ENCODE assay signal across 8 cellular contexts in genomic region chr13:23966691-23967615, GRCh38.
DNase-seq lines count a peak whose midpoint lies in the region; ATAC-seq and TF ChIP-seq lines count a peak whose summit lies in the region.

No MANE protein-coding gene starts in this region.

- no peaks in the 10 kb centered on the region for H3K27me3 ChIP-seq in ovary

- peak in 1 of 2 donors; percentile 22 for DNase-seq in activated naive CD4-positive, alpha-beta T cell treated with anti-CD3 and anti-CD28 coated beads, Interleukin-2, amount 50 U/mL, for 72 hours (ENCODE audit: low spot score in 2 of 2)
- DNase-seq in ovary, result no peak
- no peak for DNase-seq in NCI-H2196 (lab: John Stamatoyannopoulos, UW; ENCODE audit: unreplicated experiment)
- DNase-seq in HK-2 (ENCODE audit: unreplicated experiment), result no peak
- DNase-seq in stimulated activated naive CD4-positive, alpha-beta T cell treated with Interleukin-2 at 50 U/mL for 16 hours (lab: John Stamatoyannopoulos, UW), result no peak
- DNase-seq in GOT3 (lab: John Stamatoyannopoulos, UW), result no peak

- H3K27ac Mint-ChIP-seq in activated naive CD4-positive, alpha-beta T cell treated with anti-CD3 and anti-CD28 coated beads, Interleukin-2, amount 50 U/mL, for 72 hours, result peak overlapping the region; percentile 26 to 61

- TF ChIP-seq POLR2A in ovary (IDR thresholded peaks at IDR 0.05), result no peak

- H3K36me3 Mint-ChIP-seq in activated naive CD4-positive, alpha-beta T cell treated with anti-CD3 and anti-CD28 coated beads, Interleukin-2, amount 50 U/mL, for 72 hours, result no peaks in the 10 kb centered on the region

- no peaks in the 10 kb centered on the region for H3K9me3 Mint-ChIP-seq in activated naive CD4-positive, alpha-beta T cell treated with anti-CD3 and anti-CD28 coated beads, Interleukin-2, amount 50 U/mL, for 72 hours

- TF ChIP-seq EP300 in ovary (IDR thresholded peaks at IDR 0.05), result no peak

- ATAC-seq in GM18867 (IDR thresholded peaks at IDR 0.05; ENCODE audit: unreplicated experiment) (peak; percentile 70), HG02798 (IDR thresholded peaks at IDR 0.05; ENCODE audit: poor library complexity, unreplicated experiment) (peak; percentile 79)
- peak; percentile 70 to 90 for ATAC-seq in activated naive CD4-positive, alpha-beta T cell treated with anti-CD3 and anti-CD28 coated beads, Interleukin-2, amount 50 U/mL, for 72 hours

- no peaks in the 10 kb centered on the region for H3K9me3 ChIP-seq in ovary

- H3K27ac ChIP-seq in ovary, result peak overlapping the region in 1 of 2 donors; percentile 41

- peak overlapping the region; percentile 2 for H3K4me3 ChIP-seq in ovary

- H3K4me1 ChIP-seq in ovary (ENCODE audit: insufficient read depth), result peaks cover 7% of the 10 kb centered on the region

- no peaks in the 10 kb centered on the region for H3K36me3 ChIP-seq in ovary

- intact Hi-C loops in ovary (cut with DNase I), result no loop called here

- no peak for TF ChIP-seq CTCF in ovary (IDR thresholded peaks at IDR 0.05)

- 48 to 56% (median 49%) methylated on average over 11 of the region's 11 CpGs for WGBS in ovary, 3 donors
